1 cellular context compared by ENCODE assay signal in genomic region chr6:34888874-34889555, GRCh38.
TF ChIP-seq lines count a peak whose summit lies in the region.

Gene ANKS1A, plus strand, starts transcription at chr6:34889255. Its CDS starts 148 bp downstream, at chr6:34889403.

TF ChIP-seq in HepG2, 621 proteins besides CTCF, POLR2A, EP300 and RAD21 (continued from another document and continues in another):
- TF ChIP-seq ZNF670 (CRISPR knock-in tag; IDR thresholded peaks at IDR 0.05; ENCODE audit: borderline replicate concordance) = no peak
- no peak for TF ChIP-seq HMGXB3 (CRISPR knock-in tag; IDR thresholded peaks at IDR 0.05; ENCODE audit: borderline replicate concordance)
- TF ChIP-seq ARNTL (CRISPR knock-in tag; IDR thresholded peaks at IDR 0.05) = peak; percentile 58
- TF ChIP-seq U2AF1 (optimal IDR thresholded peaks at IDR 0.05; ENCODE audit: low read depth, low read length) = no peak
- no peak for TF ChIP-seq ZNF720 (CRISPR knock-in tag; IDR thresholded peaks at IDR 0.05)
- TF ChIP-seq TSC22D2 (CRISPR knock-in tag; IDR thresholded peaks at IDR 0.05; ENCODE audit: borderline replicate concordance) = no peak
- TF ChIP-seq KMT2B (CRISPR knock-in tag; IDR thresholded peaks at IDR 0.05) = peak; percentile 87
- TF ChIP-seq ZSCAN9 (CRISPR knock-in tag; IDR thresholded peaks at IDR 0.05; ENCODE audit: borderline replicate concordance) = no peak
- no peak; the same call in 1 of the 2 replicates for TF ChIP-seq THRA (CRISPR knock-in tag; IDR thresholded peaks at IDR 0.05; ENCODE audit: borderline replicate concordance)
- TF ChIP-seq ZMYM4 (CRISPR knock-in tag; IDR thresholded peaks at IDR 0.05) = peak; percentile 69
- no peak for TF ChIP-seq ZKSCAN8 (CRISPR knock-in tag; IDR thresholded peaks at IDR 0.05; ENCODE audit: borderline replicate concordance)
- no peak for TF ChIP-seq ZBTB14 (CRISPR knock-in tag; IDR thresholded peaks at IDR 0.05)
- no peak; the same call in 1 of the 2 replicates for TF ChIP-seq ZNF547 (CRISPR knock-in tag; IDR thresholded peaks at IDR 0.05)
- no peak for TF ChIP-seq PAWR (CRISPR knock-in tag; IDR thresholded peaks at IDR 0.05; ENCODE audit: borderline replicate concordance)
- TF ChIP-seq ZMYM2 (CRISPR knock-in tag; IDR thresholded peaks at IDR 0.05) = no peak
- TF ChIP-seq ZNF333 (CRISPR knock-in tag; IDR thresholded peaks at IDR 0.05; ENCODE audit: borderline replicate concordance) = no peak; the same call in 1 of the 2 replicates
- TF ChIP-seq NCOA1 (CRISPR knock-in tag; IDR thresholded peaks at IDR 0.05) = no peak
- no peak for TF ChIP-seq ZFP36 (IDR thresholded peaks at IDR 0.05; ENCODE audit: borderline replicate concordance, low read depth, low read length, partially characterized antibody)
- TF ChIP-seq ISX (CRISPR knock-in tag; conservative IDR thresholded peaks at IDR 0.05) = no peak
- peak; percentile 30; the same call in 1 of the 2 replicates for TF ChIP-seq TFDP2 (CRISPR knock-in tag; IDR thresholded peaks at IDR 0.05)
- 0 out of 2 replicates have a peak, but pooled peaks have one; percentile 70 for TF ChIP-seq SNAI1 (CRISPR knock-in tag; IDR thresholded peaks at IDR 0.05; ENCODE audit: borderline replicate concordance)
- TF ChIP-seq ZBTB40 (IDR thresholded peaks at IDR 0.05) = no peak
- TF ChIP-seq ZBTB40 (CRISPR knock-in tag; IDR thresholded peaks at IDR 0.05) = no peak; the same call in 1 of the 2 replicates
- TF ChIP-seq ZNF83 (CRISPR knock-in tag; IDR thresholded peaks at IDR 0.05; ENCODE audit: borderline replicate concordance) = no peak
- no peak for TF ChIP-seq KAT7 (CRISPR knock-in tag; IDR thresholded peaks at IDR 0.05; ENCODE audit: borderline replicate concordance)
- no peak for TF ChIP-seq ZNF777 (CRISPR knock-in tag; IDR thresholded peaks at IDR 0.05)
- no peak for TF ChIP-seq HNRNPL (IDR thresholded peaks at IDR 0.05; ENCODE audit: low read depth, low read length)
- TF ChIP-seq CHCHD3 (CRISPR knock-in tag; IDR thresholded peaks at IDR 0.05) = no peak
- peak; percentile 66; the same call in 1 of the 2 replicates for TF ChIP-seq ATF7-NPFF (CRISPR knock-in tag; IDR thresholded peaks at IDR 0.05; ENCODE audit: low read depth)
- TF ChIP-seq REPIN1 (CRISPR knock-in tag; IDR thresholded peaks at IDR 0.05; ENCODE audit: borderline replicate concordance, low read depth) = peak; percentile 87
- peak; percentile 26; the same call in 1 of the 2 replicates for TF ChIP-seq TFAP4 (IDR thresholded peaks at IDR 0.05; ENCODE audit: borderline replicate concordance, low read depth)
- TF ChIP-seq ZKSCAN1 (IDR thresholded peaks at IDR 0.05; ENCODE audit: low read length) = no peak
- no peak for TF ChIP-seq ZUFSP (CRISPR knock-in tag; IDR thresholded peaks at IDR 0.05; ENCODE audit: borderline replicate concordance)
- no peak for TF ChIP-seq WIZ (CRISPR knock-in tag; IDR thresholded peaks at IDR 0.05)
- TF ChIP-seq SP4 (CRISPR knock-in tag; IDR thresholded peaks at IDR 0.05) = peak; percentile 95
- TF ChIP-seq HMG20A (CRISPR knock-in tag; IDR thresholded peaks at IDR 0.05; ENCODE audit: borderline replicate concordance) = no peak
- no peak for TF ChIP-seq SYNCRIP (IDR thresholded peaks at IDR 0.05; ENCODE audit: insufficient read depth, low read depth, low read length)
- TF ChIP-seq JUND (CRISPR knock-in tag; IDR thresholded peaks at IDR 0.05) = no peak
- TF ChIP-seq ZNF10 (CRISPR knock-in tag; IDR thresholded peaks at IDR 0.05; ENCODE audit: borderline replicate concordance, low read depth) = no peak
- TF ChIP-seq KLF9 (CRISPR knock-in tag; IDR thresholded peaks at IDR 0.05; ENCODE audit: low read depth) = peak; percentile 77; the same call in 1 of the 2 replicates
- no peak for TF ChIP-seq MLX (CRISPR knock-in tag; IDR thresholded peaks at IDR 0.05)
